ENCODE assay signal across 28 cellular contexts in genomic region chrX:82782014-82782413, GRCh38.
"Had no signal": no experiment of that assay in that cellular context is flagged by ENCODE, and none has a peak within 500 bp of the region (broad histone marks: within the 10 kb centered on the region; RNA-seq: fewer than 3 reads in every experiment).

No MANE protein-coding gene starts in this region.

- FAIRE-seq: colon, endometrium, endothelial cell of umbilical vein, frontal cortex had no signal

- H3K4me1 ChIP-seq: colonic mucosa, esophagus muscularis mucosa, esophagus squamous epithelium, foreskin keratinocyte, gastrocnemius medialis, gastroesophageal sphincter, heart left ventricle, heart right ventricle had no signal

- H3K36me3 ChIP-seq: colonic mucosa, esophagus muscularis mucosa, esophagus squamous epithelium, gastrocnemius medialis, gastroesophageal sphincter, heart left ventricle, heart right ventricle had no signal

- DNase-seq: colonic mucosa; cortex of kidney; dermis blood vessel endothelial cell; dorsolateral prefrontal cortex; effector CD4-positive, alpha-beta T cell; effector CD8-positive, alpha-beta T cell; effector memory CD4-positive, alpha-beta T cell; effector memory CD8-positive, alpha-beta T cell; endodermal cell; erythroblast; esophagus squamous epithelium; foreskin fibroblast; foreskin keratinocyte; foreskin melanocyte; gastrocnemius medialis; glutamatergic neuron; head of caudate nucleus; heart left ventricle; heart right ventricle had no signal

- ATAC-seq: effector memory CD8-positive, alpha-beta T cell; esophagus mucosa; foreskin keratinocyte; gastrocnemius medialis; gastroesophageal sphincter; heart left ventricle; heart right ventricle had no signal

- H3K4me3 ChIP-seq: colonic mucosa, coronary artery, dorsolateral prefrontal cortex, esophagus muscularis mucosa, esophagus squamous epithelium, gastrocnemius medialis, gastroesophageal sphincter, heart left ventricle, heart right ventricle had no signal

- H3K27ac ChIP-seq: colonic mucosa, coronary artery, dorsolateral prefrontal cortex, epithelial cell of prostate, esophagus muscularis mucosa, esophagus squamous epithelium, foreskin keratinocyte, gastrocnemius medialis, gastroesophageal sphincter, heart left ventricle, heart right ventricle had no signal

- H3K9me3 ChIP-seq: colonic mucosa, esophagus muscularis mucosa, gastrocnemius medialis, gastroesophageal sphincter had no signal
